25 cellular contexts compared by ENCODE assay signal in genomic region chr10:24310104-24310503, GRCh38.
DNase-seq lines count a peak whose midpoint lies in the region; ATAC-seq and TF ChIP-seq lines count a peak whose summit lies in the region.
"Had no signal": no experiment of that assay in that cellular context is flagged by ENCODE, and none has a peak within 500 bp of the region (broad histone marks: within the 10 kb centered on the region; RNA-seq: fewer than 3 reads in every experiment).

No MANE protein-coding gene starts in this region.

- no peaks in the 10 kb centered on the region for H3K27me3 ChIP-seq in left ventricle myocardium inferior (ENCODE audit: low read depth)
- no peaks in the 10 kb centered on the region for H3K27me3 ChIP-seq in right cardiac atrium (ENCODE audit: control insufficient read depth, insufficient read depth)
- no peaks in the 10 kb centered on the region for H3K27me3 ChIP-seq in smooth muscle cell (ENCODE audit: low read depth)
- H3K27me3 ChIP-seq: brain microvascular endothelial cell, neutrophil, Peyer's patch, SJCRH30, tibial artery had no signal

- DNase-seq in left ventricle myocardium inferior (no peak), right cardiac atrium (no peak), amniotic epithelial cell (ENCODE audit: low read depth) (peak; percentile 67), islet precursor cell (peak; percentile 71), smooth muscle cell (lab: John Stamatoyannopoulos, UW; ENCODE audit: unreplicated experiment) (no peak), AG08395 (ENCODE audit: low spot score) (no peak)
- DNase-seq: activated B cell treated with CpG ODN at 0.5 μM for 24 hours; activated CD4-positive, alpha-beta T cell treated with anti-CD3 and anti-CD28 coated beads, Interleukin-2, amount 50 U/mL, for 1 hour; activated naive CD4-positive, alpha-beta T cell treated with Interleukin-2 at 50 U/mL for 16 hours; brain microvascular endothelial cell; DMS153; GDM1; left cardiac atrium; NCI-H1092 treated with DMSO at 0.1 percent for 48 hours; NCI-H187; NCI-H2171; NCI-H524; Peyer's patch; SJCRH30; stimulated activated CD4-positive, alpha-beta T cell treated with anti-CD3 and anti-CD28 coated beads, Interleukin-2, amount 100 ng/mL, for 24 hours; T-helper 1 cell; tibial artery had no signal

- intact Hi-C loops in left ventricle myocardium inferior (cut with micrococcal nuclease) (no loop called here), right cardiac atrium (cut with DNase I) (no loop called here)

- H3K9me3 ChIP-seq in left ventricle myocardium inferior (replicated peaks) (no peaks in the 10 kb centered on the region), right cardiac atrium (ENCODE audit: control insufficient read depth, low read length) (no peaks in the 10 kb centered on the region), smooth muscle cell (replicated peaks; ENCODE audit: low read depth) (no peaks in the 10 kb centered on the region)
- H3K9me3 ChIP-seq: neutrophil, Peyer's patch, SJCRH30, tibial artery had no signal

- H3K27ac ChIP-seq in left ventricle myocardium inferior (replicated peaks) (peak overlapping the region; percentile 83), right cardiac atrium (ENCODE audit: low read length) (no peak overlapping the region), smooth muscle cell (ENCODE audit: low read depth) (peak overlapping the region; percentile 37)
- H3K27ac ChIP-seq: brain microvascular endothelial cell, neutrophil, Peyer's patch, SJCRH30, tibial artery had no signal

- TF ChIP-seq CTCF in left ventricle myocardium inferior (IDR thresholded peaks at IDR 0.05; ENCODE audit: borderline replicate concordance) (no peak), smooth muscle cell (IDR thresholded peaks at IDR 0.05; ENCODE audit: borderline replicate concordance, insufficient read depth, poor library complexity, severe bottlenecking) (no peak)

- no peak overlapping the region for H3K9ac ChIP-seq in smooth muscle cell (ENCODE audit: low read depth)

- H3K36me3 ChIP-seq in left ventricle myocardium inferior: no peaks in the 10 kb centered on the region
- H3K36me3 ChIP-seq in smooth muscle cell (ENCODE audit: low read depth): no peaks in the 10 kb centered on the region
- H3K36me3 ChIP-seq: brain microvascular endothelial cell, neutrophil, Peyer's patch, tibial artery had no signal

- H4K20me1 ChIP-seq in smooth muscle cell (ENCODE audit: low read depth): no peaks in the 10 kb centered on the region

- no peaks in the 10 kb centered on the region for H3K79me2 ChIP-seq in smooth muscle cell (ENCODE audit: low read depth)

- H3K4me1 ChIP-seq in left ventricle myocardium inferior (peaks cover 58% of the 10 kb centered on the region), right cardiac atrium (ENCODE audit: control insufficient read depth, insufficient read depth, low read length) (peaks cover 7% of the 10 kb centered on the region), smooth muscle cell (ENCODE audit: low read depth) (peaks cover 11% of the 10 kb centered on the region)
- H3K4me1 ChIP-seq: Peyer's patch had no signal

- no peak for ATAC-seq in right cardiac atrium
- ATAC-seq in HG03354 (IDR thresholded peaks at IDR 0.05; ENCODE audit: poor library complexity, severe bottlenecking, unreplicated experiment): no peak
- ATAC-seq in GM18519 (IDR thresholded peaks at IDR 0.05; ENCODE audit: low FRiP score, unreplicated experiment): no peak
- ATAC-seq: left cardiac atrium had no signal

- no peak overlapping the region for H3K4me2 ChIP-seq in smooth muscle cell

- H3F3A ChIP-seq in smooth muscle cell (ENCODE audit: low read depth): no peaks in the 10 kb centered on the region

- H2AFZ ChIP-seq in smooth muscle cell (ENCODE audit: low read depth): no peak overlapping the region

- no peak overlapping the region for H3K4me3 ChIP-seq in left ventricle myocardium inferior
- no peak overlapping the region for H3K4me3 ChIP-seq in right cardiac atrium (ENCODE audit: low read length)
- H3K4me3 ChIP-seq in smooth muscle cell: no peak overlapping the region
- H3K4me3 ChIP-seq: Peyer's patch, SJCRH30, tibial artery had no signal

- 56% methylated on average over 5 of the region's 5 CpGs for WGBS in right cardiac atrium
- 67% methylated on average over 5 of the region's 5 CpGs for WGBS in smooth muscle cell (ENCODE audit: low lambda C conversion rate)

Comparison
In these comparisons a context has a peak if more than half of its experiments do, and no peak if none do; other contexts are left out.
1. DNase-seq: peak in amniotic epithelial cell (single experiment) and islet precursor cell (single experiment); none in left ventricle myocardium inferior (single experiment), right cardiac atrium (0 of 3), smooth muscle cell (single experiment) and AG08395 (single experiment).